ENCODE assay signal across 1 cellular context in genomic region chr9:135326141-135326540, GRCh38.
TF ChIP-seq lines count a peak whose summit lies in the region.

No MANE protein-coding gene starts in this region.

TF ChIP-seq in H1, 55 proteins besides CTCF, POLR2A, EP300 and RAD21 (continued from another document):
- no peak for TF ChIP-seq CHD7 (IDR thresholded peaks at IDR 0.05; ENCODE audit: insufficient replicate concordance, low read length)
- no peak for TF ChIP-seq FOSL1 (IDR thresholded peaks at IDR 0.05; ENCODE audit: insufficient read depth, low read depth, low read length)
- no peak for TF ChIP-seq ATF3 (IDR thresholded peaks at IDR 0.05; ENCODE audit: insufficient read depth, low read depth, low read length)
- TF ChIP-seq HDAC2 (IDR thresholded peaks at IDR 0.05; ENCODE audit: borderline replicate concordance in 1 of 2, low read depth in 2 of 2, low read length in 2 of 2), result no peak
- TF ChIP-seq RFX5 (IDR thresholded peaks at IDR 0.05; ENCODE audit: borderline replicate concordance, low read depth, low read length), result no peak
- no peak for TF ChIP-seq SIX5 (IDR thresholded peaks at IDR 0.05; ENCODE audit: low read depth, low read length)
- no peak for TF ChIP-seq SP2 (IDR thresholded peaks at IDR 0.05; ENCODE audit: low read length)
